21 cellular contexts compared by ENCODE assay signal in genomic region chr13:36829753-36830152, GRCh38.
"Had no signal": no experiment of that assay in that cellular context is flagged by ENCODE, and none has a peak within 500 bp of the region (broad histone marks: within the 10 kb centered on the region; RNA-seq: fewer than 3 reads in every experiment).

No MANE protein-coding gene starts in this region.

- H3K4me3 ChIP-seq: dorsolateral prefrontal cortex, esophagus muscularis mucosa, gastrocnemius medialis, left ventricle myocardium inferior, lower lobe of right lung, sigmoid colon, skin epidermis, testis, tibial nerve had no signal

- H3K27ac Mint-ChIP-seq: immature natural killer cell; memory B cell; mesothelial cell of epicardium; natural killer cell; stimulated activated naive B cell treated with anti-CD40 and anti-IgM and Interleukin-4, amounts not matched to agents 10 μg/mL and 1 μg/mL and 100 μg/mL, for 72 hours; stimulated activated naive CD8-positive, alpha-beta T cell treated with anti-CD3 and anti-CD28 coated beads, Interleukin-15, amount 100 ng/mL, for 72 hours had no signal

- ATAC-seq: gastrocnemius medialis; natural killer cell; stimulated activated naive B cell treated with anti-CD40 and anti-IgM and Interleukin-4, amounts not matched to agents 10 μg/mL and 1 μg/mL and 100 μg/mL, for 72 hours; stimulated activated naive CD8-positive, alpha-beta T cell treated with anti-CD3 and anti-CD28 coated beads, Interleukin-15, amount 100 ng/mL, for 72 hours had no signal

- H3K4me1 Mint-ChIP-seq: neural crest cell; stimulated activated naive B cell treated with anti-CD40 and anti-IgM and Interleukin-4, amounts not matched to agents 10 μg/mL and 1 μg/mL and 100 μg/mL, for 72 hours had no signal

- H3K27me3 ChIP-seq: dorsolateral prefrontal cortex, esophagus muscularis mucosa, gastrocnemius medialis, sigmoid colon, testis, tibial nerve had no signal

- H3K36me3 Mint-ChIP-seq: mesothelial cell of epicardium, natural killer cell had no signal

- H3K9me3 ChIP-seq: esophagus muscularis mucosa, gastrocnemius medialis, left ventricle myocardium inferior, lower lobe of right lung, sigmoid colon, testis, tibial nerve had no signal

- DNase-seq: cortex of kidney; dorsolateral prefrontal cortex; effector CD8-positive, alpha-beta T cell; gastrocnemius medialis; immature natural killer cell; left ventricle myocardium inferior; lower lobe of right lung; natural killer cell; posterior cingulate gyrus; sigmoid colon; stimulated activated CD4-positive, alpha-beta T cell treated with anti-CD3 and anti-CD28 coated beads, Interleukin-2, amount 100 ng/mL, for 24 hours; stimulated activated CD4-positive, alpha-beta T cell treated with anti-CD3 and anti-CD28 coated beads, Interleukin-4, amount 100 ng/mL, for 4 hours; stimulated activated naive B cell treated with anti-CD40 and anti-IgM and Interleukin-4, amounts not matched to agents 10 μg/mL and 1 μg/mL and 100 μg/mL, for 72 hours; stimulated activated naive CD8-positive, alpha-beta T cell treated with anti-CD3 and anti-CD28 coated beads, Interleukin-15, amount 100 ng/mL, for 72 hours; testis had no signal

- H3K9me3 Mint-ChIP-seq: immature natural killer cell; memory B cell; mesothelial cell of epicardium; natural killer cell; neural crest cell; stimulated activated naive B cell treated with anti-CD40 and anti-IgM and Interleukin-4, amounts not matched to agents 10 μg/mL and 1 μg/mL and 100 μg/mL, for 72 hours; stimulated activated naive CD8-positive, alpha-beta T cell treated with anti-CD3 and anti-CD28 coated beads, Interleukin-15, amount 100 ng/mL, for 72 hours had no signal

- H3K27me3 Mint-ChIP-seq: memory B cell; stimulated activated naive B cell treated with anti-CD40 and anti-IgM and Interleukin-4, amounts not matched to agents 10 μg/mL and 1 μg/mL and 100 μg/mL, for 72 hours; stimulated activated naive CD8-positive, alpha-beta T cell treated with anti-CD3 and anti-CD28 coated beads, Interleukin-15, amount 100 ng/mL, for 72 hours had no signal

- H3K4me3 Mint-ChIP-seq: immature natural killer cell; memory B cell; mesothelial cell of epicardium; natural killer cell; neural crest cell; stimulated activated naive B cell treated with anti-CD40 and anti-IgM and Interleukin-4, amounts not matched to agents 10 μg/mL and 1 μg/mL and 100 μg/mL, for 72 hours; stimulated activated naive CD8-positive, alpha-beta T cell treated with anti-CD3 and anti-CD28 coated beads, Interleukin-15, amount 100 ng/mL, for 72 hours had no signal

- H3K27ac ChIP-seq: dorsolateral prefrontal cortex, esophagus muscularis mucosa, gastrocnemius medialis, left ventricle myocardium inferior, lower lobe of right lung, sigmoid colon, skin epidermis, testis, tibial nerve had no signal

- H3K4me1 ChIP-seq: esophagus muscularis mucosa, gastrocnemius medialis, left ventricle myocardium inferior, lower lobe of right lung, sigmoid colon, testis, tibial nerve had no signal
